10 cellular contexts compared by ENCODE assay signal in the genomic region with DNA sequence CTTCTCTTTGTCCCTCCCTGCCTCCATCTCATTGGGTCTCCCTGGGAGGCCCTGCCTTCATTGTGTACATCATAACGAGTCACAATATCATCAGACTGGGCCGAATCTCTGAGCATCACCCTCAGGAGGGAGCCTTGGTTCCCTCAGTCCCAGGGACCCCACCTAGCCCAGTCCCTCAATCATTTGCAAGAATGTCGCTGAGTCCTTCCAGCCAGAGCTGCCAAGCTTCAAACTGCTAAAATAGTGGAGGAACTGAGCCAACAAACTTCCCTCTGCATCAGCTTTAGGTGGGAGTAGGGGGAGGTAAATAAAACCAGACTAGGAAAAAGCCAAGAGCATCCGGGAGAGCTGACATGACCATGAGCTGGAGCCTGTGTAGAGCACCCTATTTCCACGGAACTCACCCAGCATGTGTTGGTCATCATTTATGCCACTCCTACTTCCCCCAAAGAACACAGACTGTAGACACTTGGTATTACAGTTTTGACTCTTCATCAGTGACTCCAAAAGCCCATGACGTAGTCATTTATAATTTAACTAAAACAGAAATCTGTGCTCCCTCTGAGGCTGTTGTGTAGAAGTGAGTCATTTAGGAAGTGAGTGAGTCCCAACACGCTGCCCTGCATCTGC. TPM values are rescaled to one million over a fixed set of nuclear protein-coding genes. Genes with fewer than 3 reads are reported as not detected.
DNase-seq lines count a peak whose midpoint lies in the region; ATAC-seq and TF ChIP-seq lines count a peak whose summit lies in the region.
"Had no signal": no experiment of that assay in that cellular context is flagged by ENCODE, and none has a peak within 500 bp of the region (broad histone marks: within the 10 kb centered on the region; RNA-seq: fewer than 3 reads in every experiment).

No MANE protein-coding gene starts in this region.

- H3K9me3 ChIP-seq in mammary epithelial cell (replicated peaks; ENCODE audit: insufficient read depth, low read length): no peaks in the 10 kb centered on the region

- 66% methylated on average over 7 of the region's 7 CpGs for WGBS in mammary epithelial cell (ENCODE audit: low coverage, missing lambda C conversion rate)

- no peaks in the 10 kb centered on the region for H4K20me1 ChIP-seq in mammary epithelial cell (ENCODE audit: insufficient read depth, low read length)

- H2AFZ ChIP-seq in mammary epithelial cell (ENCODE audit: low read depth, low read length): no peak overlapping the region

- H3K27me3 ChIP-seq in mammary epithelial cell (ENCODE audit: insufficient read depth, low read length): no peaks in the 10 kb centered on the region

- in situ Hi-C loops in mammary epithelial cell (cut with MboI; ENCODE audit: low sequenced_read_pairs in 2 of 2): loop anchor here in 1 of 2 donors (25.0 kb wide), 1 partner anchor 505 kb away; a partner anchor contains a TSS
- in situ Hi-C loops in GM13976 (cut with MboI; ENCODE audit: low sequenced_read_pairs, unreplicated experiment): no loop called here

- no peaks in the 10 kb centered on the region for H3K79me2 ChIP-seq in mammary epithelial cell (ENCODE audit: insufficient read depth, low read length)

- H3K36me3 ChIP-seq in mammary epithelial cell (ENCODE audit: insufficient read depth, low read length): no peaks in the 10 kb centered on the region

- DNase-seq in AG10803 (ENCODE audit: low read depth): peak; percentile 11
- DNase-seq in mammary epithelial cell: peak; percentile 73
- DNase-seq in NCI-H510A (lab: John Stamatoyannopoulos, UW): no peak
- DNase-seq in GM13976 (ENCODE audit: low spot score): no peak
- no peak for DNase-seq in caudate nucleus (lab: John Stamatoyannopoulos, UW)
- no peak for DNase-seq in coronary artery (ENCODE audit: low spot score)

- intact Hi-C loops in mammary epithelial cell (cut with micrococcal nuclease): no loop called here

- dilution Hi-C loops in mammary epithelial cell (cut with HindIII; ENCODE audit: low sequenced_read_pairs): no loop called here

- no peak overlapping the region for H3K9ac ChIP-seq in mammary epithelial cell (ENCODE audit: insufficient read depth, low read length)

- H3K4me1 ChIP-seq in mammary epithelial cell (ENCODE audit: insufficient read depth, low read length): peaks cover 40% of the 10 kb centered on the region

- H3K4me3 ChIP-seq in AG10803 (ENCODE audit: low read length): no peak overlapping the region
- no peak overlapping the region for H3K4me3 ChIP-seq in mammary epithelial cell (replicated peaks in 1 of 3; ENCODE audit: insufficient read depth in 1 of 3, low read depth in 2 of 3, low read length in 3 of 3)
- H3K4me3 ChIP-seq in coronary artery: no peak overlapping the region

- no peak overlapping the region for H3K27ac ChIP-seq in mammary epithelial cell (ENCODE audit: insufficient read depth, low read depth, low read length)
- H3K27ac ChIP-seq in caudate nucleus (ENCODE audit: low read depth, low read length): no peak overlapping the region
- no peak overlapping the region for H3K27ac ChIP-seq in coronary artery

- peak overlapping the region; percentile 26 for H3K4me2 ChIP-seq in mammary epithelial cell (ENCODE audit: insufficient read depth, low read depth, low read length)

- ATAC-seq in GM19438 (IDR thresholded peaks at IDR 0.05; ENCODE audit: low read depth, unreplicated experiment) (peak; percentile 48), HG03196 (IDR thresholded peaks at IDR 0.05; ENCODE audit: unreplicated experiment) (peak; percentile 56)

- CTCF ChIA-PET in mammary epithelial cell (lab: Charles Lee; ENCODE audit: low non-redundant PET): interaction anchor here (0.8 kb wide), 1 partner anchor 93 kb away, joined by 5 read pairs; no protein-coding TSS in a partner anchor

- no peak for TF ChIP-seq CTCF in AG10803 (conservative IDR thresholded peaks at IDR 0.05; ENCODE audit: low read length)
- TF ChIP-seq CTCF in mammary epithelial cell (conservative IDR thresholded peaks at IDR 0.05 in 1 of 2, IDR thresholded peaks at IDR 0.05 in 1 of 2; ENCODE audit: extremely low read depth in 1 of 2, insufficient read depth in 1 of 2, low read depth in 1 of 2, low read length in 2 of 2): no peak
- no peak for TF ChIP-seq CTCF in GM13976 (IDR thresholded peaks at IDR 0.05; ENCODE audit: borderline replicate concordance, control extremely low read depth, extremely low read depth, insufficient read depth, missing control alignments)
- no peak for TF ChIP-seq CTCF in coronary artery (IDR thresholded peaks at IDR 0.05)

- no TSS peak for BruUV-seq in mammary epithelial cell (replicated peaks; lab: Mats Ljungman, UMichigan)

RNA-seq across cellular contexts. Expression of a gene that starts 28.8 kb away (rescaled TPM):
- total RNA-seq in mammary epithelial cell: not detected
- not detected for polyA plus RNA-seq in mammary epithelial cell
- polyA minus RNA-seq in mammary epithelial cell: not detected
- total RNA-seq: fibroblast of lung, SK-MEL-5 had no signal
- polyA plus RNA-seq: fibroblast of lung had no signal

Comparison
In these comparisons a context has a peak if more than half of its experiments do, and no peak if none do; other contexts are left out.
1. DNase-seq: peak in AG10803 (single experiment) and mammary epithelial cell (single experiment); none in NCI-H510A (single experiment), GM13976 (single experiment), caudate nucleus (0 of 61) and coronary artery (single experiment).